In genomic region chr1:243250102-243250501, GRCh38 we compare ENCODE assay signal across 30 cellular contexts. TPM values are rescaled to one million over a fixed set of nuclear protein-coding genes. Genes with fewer than 3 reads are reported as not detected.
DNase-seq lines count a peak whose midpoint lies in the region; ATAC-seq and TF ChIP-seq lines count a peak whose summit lies in the region.
"Had no signal": no experiment of that assay in that cellular context is flagged by ENCODE, and none has a peak within 500 bp of the region (broad histone marks: within the 10 kb centered on the region; RNA-seq: fewer than 3 reads in every experiment).

No MANE protein-coding gene starts in this region.

- H3K36me3 ChIP-seq in DND-41 (ENCODE audit: insufficient read depth, low read length) (no peaks in the 10 kb centered on the region), trophoblast cell (ENCODE audit: control insufficient read depth in 1 of 2, insufficient read depth in 2 of 2, low read length in 2 of 2) (peaks cover 0 to 2% of the 10 kb centered on the region in 2 experiments), esophagus squamous epithelium (no peaks in the 10 kb centered on the region)
- H3K36me3 ChIP-seq: gastroesophageal sphincter, sigmoid colon, thoracic aorta, vagina had no signal

- H2AK5ac ChIP-seq in trophoblast cell (ENCODE audit: low read length), result no peak overlapping the region

- intact Hi-C loops in left colon (cut with DNase I, micrococcal nuclease) (no loop called here), esophagus squamous epithelium (cut with DNase I) (no loop called here)

- peaks cover 28% of the 10 kb centered on the region for H3K4me1 ChIP-seq in DND-41 (ENCODE audit: insufficient read depth, low read length)
- H3K4me1 ChIP-seq in trophoblast cell (ENCODE audit: control insufficient read depth in 1 of 2, insufficient read depth in 2 of 2, low read length in 2 of 2), result no peaks in the 10 kb centered on the region
- peaks cover 0 to 45% (median 5%) of the 10 kb centered on the region in 3 donors for H3K4me1 ChIP-seq in esophagus squamous epithelium

- H3K4me3 ChIP-seq in DND-41 (ENCODE audit: low read depth in 1 of 2, low read length in 2 of 2) (no peak overlapping the region), trophoblast cell (ENCODE audit: low read depth, low read length) (no peak overlapping the region), esophagus squamous epithelium (no peak overlapping the region)
- H3K4me3 ChIP-seq: coronary artery, gastroesophageal sphincter, mucosa of descending colon, sigmoid colon, thoracic aorta, vagina had no signal

- ATAC-seq in DND-41 (ENCODE audit: insufficient read depth, low read depth) (no peak), left colon (no peak)
- ATAC-seq: activated CD8-positive, alpha-beta T cell treated with anti-CD3 and anti-CD28 coated beads for 36 hours; gastroesophageal sphincter; mucosa of descending colon had no signal

- H3K9me3 ChIP-seq in DND-41 (ENCODE audit: insufficient read depth, low read length, severe bottlenecking) (no peaks in the 10 kb centered on the region), trophoblast cell (ENCODE audit: insufficient read depth, low read depth, low read length) (peaks cover 1% of the 10 kb centered on the region), esophagus squamous epithelium (no peaks in the 10 kb centered on the region)
- H3K9me3 ChIP-seq: gastroesophageal sphincter, mucosa of descending colon, sigmoid colon, thoracic aorta, vagina had no signal

- no peaks in the 10 kb centered on the region for H3K9me3 Mint-ChIP-seq in IgD-negative memory B cell
- H3K9me3 Mint-ChIP-seq: activated CD8-positive, alpha-beta T cell treated with anti-CD3 and anti-CD28 coated beads for 36 hours; activated naive CD4-positive, alpha-beta T cell treated with anti-CD3 and anti-CD28 coated beads, Interleukin-2, amount 50 U/mL, for 24 hours; activated T-helper 2 cell treated with anti-CD3 and anti-CD28 coated beads, Interferon-gamma antibody, Interleukin-2, Interleukin-4, amounts not matched to agents 10 μg/mL and 5 μg/mL and 100 μg/mL, durations not matched to agents 14 hours and 24 hours and 36 hours; stimulated activated naive CD8-positive, alpha-beta T cell treated with anti-CD3 and anti-CD28 coated beads, Interleukin-15, Interleukin-2, amounts not matched to agents 100 ng/mL and 50 ng/mL, for 24 hours had no signal

- H3K14ac ChIP-seq in trophoblast cell (ENCODE audit: low read length), result no peak overlapping the region

- peaks cover 99% of the 10 kb centered on the region for H3K79me2 ChIP-seq in DND-41 (ENCODE audit: insufficient read depth, low read length)
- H3K79me2 ChIP-seq in trophoblast cell (ENCODE audit: control insufficient read depth, insufficient read depth, low read length, poor library complexity), result peaks cover 13% of the 10 kb centered on the region

- no peak overlapping the region for H4K91ac ChIP-seq in trophoblast cell (ENCODE audit: low read depth, low read length)

- H3K4me1 Mint-ChIP-seq in IgD-negative memory B cell, result peaks cover 33 to 56% (median 51%) of the 10 kb centered on the region in 3 donors

- H4K12ac ChIP-seq in trophoblast cell (ENCODE audit: low read depth, low read length), result no peak overlapping the region

- no peak overlapping the region for H2BK120ac ChIP-seq in trophoblast cell (ENCODE audit: insufficient read depth, low read length, poor library complexity)

- TF ChIP-seq POLR2A in esophagus squamous epithelium (IDR thresholded peaks at IDR 0.05), result no peak

- H3K36me3 Mint-ChIP-seq in IgD-negative memory B cell, result peaks cover 1% of the 10 kb centered on the region

- no peak overlapping the region for H2BK12ac ChIP-seq in trophoblast cell (ENCODE audit: low read length)

- H4K8ac ChIP-seq in trophoblast cell (ENCODE audit: low read depth, low read length), result no peak overlapping the region

- H3K27me3 ChIP-seq in DND-41 (ENCODE audit: insufficient read depth, low read length, poor library complexity) (no peaks in the 10 kb centered on the region), trophoblast cell (ENCODE audit: insufficient read depth, low read length) (no peaks in the 10 kb centered on the region), esophagus squamous epithelium (no peaks in the 10 kb centered on the region)
- H3K27me3 ChIP-seq: gastroesophageal sphincter, sigmoid colon, vagina had no signal

- no peak overlapping the region for H3K4me3 Mint-ChIP-seq in IgD-negative memory B cell
- H3K4me3 Mint-ChIP-seq: activated CD8-positive, alpha-beta T cell treated with anti-CD3 and anti-CD28 coated beads for 36 hours; activated naive CD4-positive, alpha-beta T cell treated with anti-CD3 and anti-CD28 coated beads, Interleukin-2, amount 50 U/mL, for 24 hours; CD14-positive monocyte; nephron progenitor cell; stimulated activated naive CD8-positive, alpha-beta T cell treated with anti-CD3 and anti-CD28 coated beads, Interleukin-15, Interleukin-2, amounts not matched to agents 100 ng/mL and 50 ng/mL, for 24 hours had no signal

- H4K20me1 ChIP-seq in DND-41 (ENCODE audit: insufficient read depth, low read length), result peaks cover 39% of the 10 kb centered on the region

- H2AFZ ChIP-seq in DND-41 (ENCODE audit: low read depth, low read length) (no peak overlapping the region), trophoblast cell (ENCODE audit: insufficient read depth, low read length, poor library complexity) (no peak overlapping the region)

- no peak overlapping the region for H2BK5ac ChIP-seq in trophoblast cell (ENCODE audit: low read depth, low read length, poor library complexity)

- DNase-seq in DND-41, result no peak
- peak; percentile 13 for DNase-seq in fibroblast of gingiva (ENCODE audit: low read depth)
- DNase-seq in trophoblast cell, result no peak
- no peak for DNase-seq in left colon
- DNase-seq in NCI-H1694 (lab: John Stamatoyannopoulos, UW), result no peak
- no peak for DNase-seq in NCI-H2196 (lab: John Stamatoyannopoulos, UW; ENCODE audit: unreplicated experiment)
- no peak for DNase-seq in esophagus squamous epithelium (lab: John Stamatoyannopoulos, UW)
- DNase-seq: activated CD4-positive, alpha-beta T cell treated with anti-CD3 and anti-CD28 coated beads for 1 hour; activated CD8-positive, alpha-beta T cell treated with anti-CD3 and anti-CD28 coated beads for 36 hours; amygdala; effector memory CD4-positive, alpha-beta T cell; IMR-90; mucosa of descending colon; NCI-H1105; NCI-H2029 treated with DMSO at 0.1 percent for 48 hours; NCI-H345; NCI-H774; nephron progenitor cell; posterior cingulate gyrus; sigmoid colon had no signal

- TF ChIP-seq CTCF in DND-41 (IDR thresholded peaks at IDR 0.05; ENCODE audit: borderline replicate concordance, extremely low read depth, low read length, poor library complexity, severe bottlenecking) (no peak), esophagus squamous epithelium (IDR thresholded peaks at IDR 0.05) (no peak)

- peak overlapping the region; percentile 75 for H3K4ac ChIP-seq in trophoblast cell (ENCODE audit: low read depth, low read length)

- H3K18ac ChIP-seq in trophoblast cell (ENCODE audit: low read length), result no peak overlapping the region

- H3K27ac ChIP-seq in DND-41 (ENCODE audit: low read length) (no peak overlapping the region), trophoblast cell (ENCODE audit: low read depth, low read length) (no peak overlapping the region), esophagus squamous epithelium (no peak overlapping the region)
- H3K27ac ChIP-seq: coronary artery, gastroesophageal sphincter, RWPE1, sigmoid colon, thoracic aorta, vagina had no signal

- no CpG with 5 or more reads among the region's 3 CpGs for WGBS in trophoblast cell (ENCODE audit: extremely low coverage, insufficient coverage, insufficient read length)
- WGBS in esophagus squamous epithelium, 2 donors, result 63 to 66% methylated on average over 3 of the region's 3 CpGs

- H3K79me1 ChIP-seq in trophoblast cell (ENCODE audit: low read length), result peaks cover 9% of the 10 kb centered on the region

- no peaks in the 10 kb centered on the region for H3K27me3 Mint-ChIP-seq in IgD-negative memory B cell
- H3K27me3 Mint-ChIP-seq: activated CD8-positive, alpha-beta T cell treated with anti-CD3 and anti-CD28 coated beads for 36 hours; activated naive CD4-positive, alpha-beta T cell treated with anti-CD3 and anti-CD28 coated beads, Interleukin-2, amount 50 U/mL, for 24 hours; stimulated activated naive CD8-positive, alpha-beta T cell treated with anti-CD3 and anti-CD28 coated beads, Interleukin-15, Interleukin-2, amounts not matched to agents 100 ng/mL and 50 ng/mL, for 24 hours had no signal

- H3K9ac ChIP-seq in DND-41 (ENCODE audit: low read depth, low read length), result no peak overlapping the region
- H3K9ac ChIP-seq in trophoblast cell (ENCODE audit: low read length), result no peak overlapping the region

- H3K27ac Mint-ChIP-seq in IgD-negative memory B cell, result peak overlapping the region in 2 of 3 donors; percentile 22 to 32
- H3K27ac Mint-ChIP-seq: activated CD8-positive, alpha-beta T cell treated with anti-CD3 and anti-CD28 coated beads for 36 hours; activated T-helper 2 cell treated with anti-CD3 and anti-CD28 coated beads, Interferon-gamma antibody, Interleukin-2, Interleukin-4, amounts not matched to agents 10 μg/mL and 5 μg/mL and 100 μg/mL, durations not matched to agents 14 hours and 24 hours and 36 hours; nephron progenitor cell; stimulated activated naive CD8-positive, alpha-beta T cell treated with anti-CD3 and anti-CD28 coated beads, Interleukin-15, Interleukin-2, amounts not matched to agents 100 ng/mL and 50 ng/mL, for 24 hours had no signal

- H3K23ac ChIP-seq in trophoblast cell (ENCODE audit: low read length), result no peak overlapping the region

- H3K4me2 ChIP-seq in DND-41 (ENCODE audit: insufficient read depth, low read length), result peak overlapping the region; percentile 73; the same call in 1 of the 2 replicates
- H3K4me2 ChIP-seq in trophoblast cell (ENCODE audit: low read length), result no peak overlapping the region

RNA-seq across cellular contexts. Expression of gene CEP170, which starts 5.0 kb away (rescaled TPM):
- polyA plus RNA-seq in IgD-negative memory B cell, result 18.5 TPM
- 49.0 and 50.2 TPM in 2 replicates for polyA plus RNA-seq in trophoblast cell (2013)
- total RNA-seq in left colon, result 10 to 100 TPM in 1 of 2 donors, 1 to 10 TPM in 1; 9.2 to 19.9 TPM
- 10 to 100 TPM; 10.4 to 19.5 (median 11.4) TPM for total RNA-seq in esophagus squamous epithelium

RNA-seq across cellular contexts. Expression of gene SDCCAG8, which starts 5.7 kb away (rescaled TPM):
- 28.5 TPM for polyA plus RNA-seq in IgD-negative memory B cell
- polyA plus RNA-seq in trophoblast cell (2013), result 19.6 and 20.8 TPM in 2 replicates
- total RNA-seq in left colon (10 to 100 TPM; 21.9 to 28.7 TPM), esophagus squamous epithelium (10 to 100 TPM; 17.5 to 37.6 (median 21.7) TPM)
